In genomic region chr19:30402790-30403189, GRCh38 we compare ENCODE assay signal across 21 cellular contexts. TPM values are rescaled to one million over a fixed set of nuclear protein-coding genes. Genes with fewer than 3 reads are reported as not detected.
"Had no signal": no experiment of that assay in that cellular context is flagged by ENCODE, and none has a peak within 500 bp of the region (broad histone marks: within the 10 kb centered on the region; RNA-seq: fewer than 3 reads in every experiment).

No MANE protein-coding gene starts in this region.

- H3K27me3 Mint-ChIP-seq: T-helper 17 cell had no signal

- H3K4me3 ChIP-seq: coronary artery, left lung, suprapubic skin, upper lobe of left lung had no signal

- H3K4me1 Mint-ChIP-seq: activated CD4-positive, alpha-beta T cell treated with anti-CD3 and anti-CD28 coated beads for 36 hours; naive thymus-derived CD8-positive, alpha-beta T cell; T-helper 17 cell had no signal

- H3K4me3 Mint-ChIP-seq: activated CD4-positive, alpha-beta T cell treated with anti-CD3 and anti-CD28 coated beads for 36 hours; activated CD8-positive, alpha-beta T cell treated with anti-CD3 and anti-CD28 coated beads, Interleukin-2, amount 10 ng/mL, durations not matched to agents 7 days and 5 days; naive thymus-derived CD8-positive, alpha-beta T cell; T-helper 17 cell had no signal

- H3K27ac Mint-ChIP-seq: activated CD4-positive, alpha-beta T cell treated with anti-CD3 and anti-CD28 coated beads for 36 hours; activated CD8-positive, alpha-beta T cell treated with anti-CD3 and anti-CD28 coated beads, Interleukin-2, amount 10 ng/mL, durations not matched to agents 7 days and 5 days; activated naive CD4-positive, alpha-beta T cell treated with anti-CD3 and anti-CD28 coated beads, Interleukin-2, amount 50 U/mL, for 72 hours; naive thymus-derived CD8-positive, alpha-beta T cell; progenitor cell of endocrine pancreas; T-helper 17 cell had no signal

- H3K4me1 ChIP-seq: left lung, suprapubic skin, upper lobe of left lung had no signal

- DNase-seq: activated CD4-positive, alpha-beta T cell treated with anti-CD3 and anti-CD28 coated beads for 36 hours; activated CD8-positive, alpha-beta memory T cell treated with anti-CD3 and anti-CD28 coated beads, Interleukin-2, amount 50 U/mL, for 4 hours; activated CD8-positive, alpha-beta T cell treated with anti-CD3 and anti-CD28 coated beads, Interleukin-2, amount 10 ng/mL, durations not matched to agents 7 days and 5 days; activated effector memory CD4-positive, alpha-beta T cell treated with anti-CD3 and anti-CD28 coated beads, Interleukin-2, amount 50 U/mL, for 16 hours; activated T-cell treated with anti-CD3 and anti-CD28 coated beads, Interleukin-2, amount 50 U/mL, for 48 hours; central memory CD4-positive, alpha-beta T cell; effector CD8-positive, alpha-beta T cell; left lung; mammary epithelial cell; naive thymus-derived CD8-positive, alpha-beta T cell; stimulated activated naive CD8-positive, alpha-beta T cell treated with anti-CD3 and anti-CD28 coated beads, Interleukin-15, Interleukin-2, amounts not matched to agents 100 U/mL and 50 U/mL, for 24 hours; T-helper 17 cell; upper lobe of left lung; WERI-Rb-1 had no signal

- ATAC-seq: activated CD4-positive, alpha-beta T cell treated with anti-CD3 and anti-CD28 coated beads for 36 hours; activated CD8-positive, alpha-beta T cell treated with anti-CD3 and anti-CD28 coated beads, Interleukin-2, amount 10 ng/mL, durations not matched to agents 7 days and 5 days; activated naive CD4-positive, alpha-beta T cell treated with anti-CD3 and anti-CD28 coated beads, Interleukin-2, amount 50 U/mL, for 72 hours; left lung; naive thymus-derived CD8-positive, alpha-beta T cell; sciatic nerve; stimulated activated naive CD8-positive, alpha-beta T cell treated with anti-CD3 and anti-CD28 coated beads, Interleukin-15, Interleukin-2, amounts not matched to agents 100 U/mL and 50 U/mL, for 24 hours; T-helper 17 cell had no signal

- H3K27me3 ChIP-seq: upper lobe of left lung had no signal

- H3K36me3 ChIP-seq: left lung, suprapubic skin, upper lobe of left lung, WERI-Rb-1 had no signal

- H3K9me3 ChIP-seq: left lung, suprapubic skin, upper lobe of left lung had no signal

- H3K36me3 Mint-ChIP-seq: activated naive CD4-positive, alpha-beta T cell treated with anti-CD3 and anti-CD28 coated beads, Interleukin-2, amount 50 U/mL, for 72 hours; naive thymus-derived CD8-positive, alpha-beta T cell had no signal

- H3K27ac ChIP-seq: coronary artery, epithelial cell of prostate, left lung, suprapubic skin, upper lobe of left lung, WERI-Rb-1 had no signal

- H3K9me3 Mint-ChIP-seq: activated naive CD4-positive, alpha-beta T cell treated with anti-CD3 and anti-CD28 coated beads, Interleukin-2, amount 50 U/mL, for 72 hours had no signal

RNA-seq across cellular contexts. Expression of gene ZNF536, which starts 30.6 kb away (rescaled TPM):
- total RNA-seq: activated CD4-positive, alpha-beta T cell treated with anti-CD3 and anti-CD28 coated beads for 36 hours; activated CD8-positive, alpha-beta T cell treated with anti-CD3 and anti-CD28 coated beads, Interleukin-2, amount 10 ng/mL, durations not matched to agents 7 days and 5 days; activated naive CD4-positive, alpha-beta T cell treated with anti-CD3 and anti-CD28 coated beads, Interleukin-2, amount 50 U/mL, for 72 hours; mammary epithelial cell; naive thymus-derived CD8-positive, alpha-beta T cell; T-helper 17 cell had no signal
- polyA plus RNA-seq: keratinocyte; mammary epithelial cell; naive thymus-derived CD8-positive, alpha-beta T cell had no signal
